Comparison of ENCODE assay signal across 1 cellular context in genomic region chr7:35801392-35802101, GRCh38.
TF ChIP-seq lines count a peak whose summit lies in the region.

No MANE protein-coding gene starts in this region.

TF ChIP-seq in HepG2, 621 proteins besides CTCF, POLR2A, EP300 and RAD21 (continued from another document and continues in another):
- TF ChIP-seq ZNF616 (CRISPR knock-in tag; IDR thresholded peaks at IDR 0.05; ENCODE audit: low read depth), result 0 out of 2 replicates have a peak, but pooled peaks have one; percentile 16
- TF ChIP-seq MXD1 (CRISPR knock-in tag; IDR thresholded peaks at IDR 0.05), result no peak; the same call in 1 of the 2 replicates
- TF ChIP-seq ZFX (CRISPR knock-in tag; IDR thresholded peaks at IDR 0.05; ENCODE audit: low read depth), result no peak; the same call in 1 of the 2 replicates
- no peak for TF ChIP-seq ZNF337 (CRISPR knock-in tag; IDR thresholded peaks at IDR 0.05; ENCODE audit: borderline replicate concordance, low read depth)
- no peak for TF ChIP-seq HOXA5 (CRISPR knock-in tag; IDR thresholded peaks at IDR 0.05)
- TF ChIP-seq E2F1 (CRISPR knock-in tag; IDR thresholded peaks at IDR 0.05), result no peak
- TF ChIP-seq STAT5B (CRISPR knock-in tag; IDR thresholded peaks at IDR 0.05), result no peak
- TF ChIP-seq PRDM15 (CRISPR knock-in tag; IDR thresholded peaks at IDR 0.05), result no peak
- TF ChIP-seq ISL2 (CRISPR knock-in tag; IDR thresholded peaks at IDR 0.05), result no peak
- no peak for TF ChIP-seq NFE2L1 (CRISPR knock-in tag; IDR thresholded peaks at IDR 0.05; ENCODE audit: borderline replicate concordance)
- TF ChIP-seq GATAD2A (CRISPR knock-in tag; IDR thresholded peaks at IDR 0.05), result no peak
- no peak for TF ChIP-seq CHD4 (IDR thresholded peaks at IDR 0.05; ENCODE audit: borderline replicate concordance, low read length)
- peak; percentile 45 for TF ChIP-seq XRCC5 (optimal IDR thresholded peaks at IDR 0.05; ENCODE audit: low read length)
- no peak for TF ChIP-seq RCOR2 (CRISPR knock-in tag; IDR thresholded peaks at IDR 0.05)
- no peak for TF ChIP-seq SMARCC2 (IDR thresholded peaks at IDR 0.05)
- no peak for TF ChIP-seq ZFP91 (CRISPR knock-in tag; IDR thresholded peaks at IDR 0.05; ENCODE audit: borderline replicate concordance)
- TF ChIP-seq ZNF253 (CRISPR knock-in tag; IDR thresholded peaks at IDR 0.05; ENCODE audit: borderline replicate concordance), result no peak
- no peak for TF ChIP-seq FOXA3 (CRISPR knock-in tag; IDR thresholded peaks at IDR 0.05)
- peak; percentile 31; the same call in 1 of the 2 replicates for TF ChIP-seq ZNF687 (CRISPR knock-in tag; IDR thresholded peaks at IDR 0.05)
- TF ChIP-seq NR2C2 (CRISPR knock-in tag; IDR thresholded peaks at IDR 0.05; ENCODE audit: borderline replicate concordance), result 0 out of 2 replicates have a peak, but pooled peaks have one; percentile 8
- TF ChIP-seq BRF2 (CRISPR knock-in tag; IDR thresholded peaks at IDR 0.05), result no peak
- no peak for TF ChIP-seq ZNF552 (CRISPR knock-in tag; IDR thresholded peaks at IDR 0.05; ENCODE audit: borderline replicate concordance)
- no peak for TF ChIP-seq NFATC3 (CRISPR knock-in tag; IDR thresholded peaks at IDR 0.05)
- TF ChIP-seq ZNF276 (CRISPR knock-in tag; IDR thresholded peaks at IDR 0.05; ENCODE audit: low read depth), result no peak
- no peak for TF ChIP-seq ZNF343 (CRISPR knock-in tag; IDR thresholded peaks at IDR 0.05)
- TF ChIP-seq SP140L (CRISPR knock-in tag; IDR thresholded peaks at IDR 0.05; ENCODE audit: borderline replicate concordance), result no peak
- TF ChIP-seq SMAD3 (CRISPR knock-in tag; IDR thresholded peaks at IDR 0.05), result no peak
- TF ChIP-seq ZNF605 (CRISPR knock-in tag; IDR thresholded peaks at IDR 0.05), result no peak
- TF ChIP-seq ZNF556 (CRISPR knock-in tag; IDR thresholded peaks at IDR 0.05; ENCODE audit: borderline replicate concordance), result no peak
- TF ChIP-seq ZNF335 (CRISPR knock-in tag; IDR thresholded peaks at IDR 0.05), result no peak
- TF ChIP-seq PHF20 (CRISPR knock-in tag; IDR thresholded peaks at IDR 0.05), result no peak
- TF ChIP-seq ZFY (CRISPR knock-in tag; IDR thresholded peaks at IDR 0.05), result peak; percentile 69
- no peak for TF ChIP-seq MED1 (CRISPR knock-in tag; IDR thresholded peaks at IDR 0.05)
- no peak for TF ChIP-seq ZBTB37 (CRISPR knock-in tag; IDR thresholded peaks at IDR 0.05)
- TF ChIP-seq ZNF629 (CRISPR knock-in tag; conservative IDR thresholded peaks at IDR 0.05), result no peak
- TF ChIP-seq KDM4B (CRISPR knock-in tag; IDR thresholded peaks at IDR 0.05), result no peak
- TF ChIP-seq E2F5 (CRISPR knock-in tag; conservative IDR thresholded peaks at IDR 0.05), result no peak
- TF ChIP-seq THAP8 (CRISPR knock-in tag; IDR thresholded peaks at IDR 0.05; ENCODE audit: borderline replicate concordance), result no peak
- no peak for TF ChIP-seq ZNF639 (CRISPR knock-in tag; conservative IDR thresholded peaks at IDR 0.05)
- no peak for TF ChIP-seq NPAS2 (CRISPR knock-in tag; IDR thresholded peaks at IDR 0.05; ENCODE audit: borderline replicate concordance)
- no peak for TF ChIP-seq MIER3 (CRISPR knock-in tag; IDR thresholded peaks at IDR 0.05; ENCODE audit: borderline replicate concordance)
- TF ChIP-seq TBL1XR1 (IDR thresholded peaks at IDR 0.05; ENCODE audit: borderline replicate concordance, low read length, partially characterized antibody), result no peak
- no peak for TF ChIP-seq ZNF143 (CRISPR knock-in tag; IDR thresholded peaks at IDR 0.05)
- TF ChIP-seq ZNF589 (CRISPR knock-in tag; conservative IDR thresholded peaks at IDR 0.05), result 0 out of 2 replicates have a peak, but pooled peaks have one; percentile 9
- no peak for TF ChIP-seq BHLHE40 (IDR thresholded peaks at IDR 0.05; ENCODE audit: low read length)
- no peak for TF ChIP-seq ZSCAN22 (CRISPR knock-in tag; IDR thresholded peaks at IDR 0.05)
- TF ChIP-seq TBP (CRISPR knock-in tag; IDR thresholded peaks at IDR 0.05), result no peak
- no peak for TF ChIP-seq PCBP2 (optimal IDR thresholded peaks at IDR 0.05; ENCODE audit: low read depth, low read length, poor library complexity, severe bottlenecking)
